Comparison of ENCODE assay signal across 11 cellular contexts in genomic region chr7:2710901-2711551, GRCh38. TPM values are rescaled to one million over a fixed set of nuclear protein-coding genes. Genes with fewer than 3 reads are reported as not detected.
A peak's percentile ranks its signal among the peaks of the same experiment; 100 is the strongest.
DNase-seq lines count a peak whose midpoint lies in the region; ATAC-seq, FAIRE-seq and TF ChIP-seq lines count a peak whose summit lies in the region.
"Had no signal": no experiment of that assay in that cellular context is flagged by ENCODE, and none has a peak within 500 bp of the region (broad histone marks: within the 10 kb centered on the region; RNA-seq: fewer than 3 reads in every experiment).

No MANE protein-coding gene starts in this region.

- no peaks in the 10 kb centered on the region for H3K36me3 ChIP-seq in mucosa of descending colon (ENCODE audit: low read depth)

- H3K4me3 ChIP-seq in mucosa of descending colon = no peak overlapping the region
- H3K4me3 ChIP-seq: GM23248 had no signal

- FAIRE-seq in GM12892 (lab: Jason Lieb, UNC) = peak; percentile 85
- FAIRE-seq: islet of Langerhans had no signal

- TF ChIP-seq POLR2A in GM12892 (IDR thresholded peaks at IDR 0.05; ENCODE audit: low read depth, low read length) (no peak), Raji (IDR thresholded peaks at IDR 0.05; ENCODE audit: insufficient read depth, low read depth, low read length) (peak; percentile 38; the same call in 1 of the 2 replicates)

- peaks cover 2% of the 10 kb centered on the region for H3K4me1 ChIP-seq in mucosa of descending colon (ENCODE audit: low read depth)

- H3K9me3 ChIP-seq in mucosa of descending colon = no peaks in the 10 kb centered on the region

- DNase-seq in GM12892 (ENCODE audit: insufficient read length) (no peak), mucosa of descending colon (peak in 1 of 3 donors; percentile 36), medulla oblongata (ENCODE audit: extremely low spot score) (no peak), amniotic stem cell (lab: John Stamatoyannopoulos, UW) (no peak), AG20443 (ENCODE audit: low spot score) (no peak), DMS53 (lab: John Stamatoyannopoulos, UW) (no peak)
- DNase-seq: brain microvascular endothelial cell, GM23248 had no signal

- intact Hi-C loops in mucosa of descending colon (cut with DNase I, micrococcal nuclease) = no loop called here

- TF ChIP-seq CTCF in mucosa of descending colon (IDR thresholded peaks at IDR 0.05) = no peak

- ATAC-seq in GM21717 (IDR thresholded peaks at IDR 0.05; ENCODE audit: unreplicated experiment) (peak; percentile 36), mucosa of descending colon (peak; percentile 19)

RNA-seq across cellular contexts. Expression of gene AMZ1, which starts 23.0 kb away (rescaled TPM):
- 1.4 TPM for polyA plus RNA-seq in GM12892 (2012; ENCODE audit: missing spikeins)
- 1 to 10 TPM in 1 of 3 donors, under 1 TPM in 1, not detected in 1; 0.61 to 1.3 TPM for total RNA-seq in mucosa of descending colon
